Comparison of ENCODE assay signal across 18 cellular contexts in genomic region chr3:12656850-12657249, GRCh38. TPM values are rescaled to one million over a fixed set of nuclear protein-coding genes. Genes with fewer than 3 reads are reported as not detected.
A peak's percentile ranks its signal among the peaks of the same experiment; 100 is the strongest.
DNase-seq lines count a peak whose midpoint lies in the region; ATAC-seq and TF ChIP-seq lines count a peak whose summit lies in the region.
"Had no signal": no experiment of that assay in that cellular context is flagged by ENCODE, and none has a peak within 500 bp of the region (broad histone marks: within the 10 kb centered on the region; RNA-seq: fewer than 3 reads in every experiment).

No MANE protein-coding gene starts in this region.

- intact Hi-C loops in right cardiac atrium (cut with DNase I), result no loop called here
- intact Hi-C loops in left ventricle myocardium superior (cut with micrococcal nuclease), result no loop called here
- intact Hi-C loops in tibial artery (cut with DNase I; ENCODE audit: low total_unique reads), result no loop called here
- intact Hi-C loops in ascending aorta (cut with DNase I), result loop anchor here (10.0 kb wide), 1 partner anchor 1238 kb away; no protein-coding TSS in a partner anchor

- no peaks in the 10 kb centered on the region for H3K9me3 Mint-ChIP-seq in endodermal cell

- H3K27ac ChIP-seq in right cardiac atrium (ENCODE audit: low read length) (peak overlapping the region; percentile 23), endodermal cell (ENCODE audit: low read depth, low read length) (no peak overlapping the region), osteoblast (ENCODE audit: low read depth, low read length) (peak overlapping the region; percentile 21), tibial artery (peak overlapping the region; percentile 99 to 100), ascending aorta (peak overlapping the region in 1 of 2 donors; percentile 82)

- no peak for TF ChIP-seq CTCF in endodermal cell (conservative IDR thresholded peaks at IDR 0.05)
- no peak for TF ChIP-seq CTCF in osteoblast (IDR thresholded peaks at IDR 0.05; ENCODE audit: extremely low read depth, low read depth, low read length)
- TF ChIP-seq CTCF in tibial artery (IDR thresholded peaks at IDR 0.05), result no peak
- no peak for TF ChIP-seq CTCF in ascending aorta (IDR thresholded peaks at IDR 0.05)

- no peaks in the 10 kb centered on the region for H3K27me3 Mint-ChIP-seq in endodermal cell (ENCODE audit: insufficient read depth)

- no peak overlapping the region for H2AFZ ChIP-seq in osteoblast (ENCODE audit: low read length)

- H3K4me3 ChIP-seq in right cardiac atrium (ENCODE audit: low read length) (no peak overlapping the region), endodermal cell (ENCODE audit: low read length) (no peak overlapping the region), osteoblast (ENCODE audit: insufficient read depth, low read length) (no peak overlapping the region), tibial artery (no peak overlapping the region), ascending aorta (no peak overlapping the region)
- H3K4me3 ChIP-seq: BLaER1 treated with 17β-estradiol and CSF1 and Interleukin-3, amounts not matched to agents 10 nM and 100 nM had no signal

- H3K4me1 ChIP-seq in right cardiac atrium (ENCODE audit: control insufficient read depth, insufficient read depth, low read length), result peaks cover 9% of the 10 kb centered on the region
- H3K4me1 ChIP-seq in endodermal cell (ENCODE audit: control insufficient read depth, insufficient read depth, low read length), result no peaks in the 10 kb centered on the region
- peaks cover 47% of the 10 kb centered on the region for H3K4me1 ChIP-seq in osteoblast (ENCODE audit: insufficient read depth, low read length)
- peaks cover 0 to 100% (median 62%) of the 10 kb centered on the region in 4 donors for H3K4me1 ChIP-seq in tibial artery
- peaks cover 6 to 51% of the 10 kb centered on the region in 2 donors for H3K4me1 ChIP-seq in ascending aorta

- H3K27ac Mint-ChIP-seq in endodermal cell, result no peak overlapping the region

- peaks cover 51% of the 10 kb centered on the region for H4K20me1 ChIP-seq in osteoblast (ENCODE audit: insufficient read depth, low read length)

- H3K36me3 ChIP-seq in endodermal cell (ENCODE audit: control insufficient read depth, insufficient read depth, low read length), result no peaks in the 10 kb centered on the region
- no peaks in the 10 kb centered on the region for H3K36me3 ChIP-seq in osteoblast (ENCODE audit: insufficient read depth, low read length)
- H3K36me3 ChIP-seq in tibial artery, result no peaks in the 10 kb centered on the region
- H3K36me3 ChIP-seq in ascending aorta, result no peaks in the 10 kb centered on the region

- H3K9me3 ChIP-seq in right cardiac atrium (ENCODE audit: control insufficient read depth, low read length) (no peaks in the 10 kb centered on the region), endodermal cell (ENCODE audit: control insufficient read depth, low read length) (no peaks in the 10 kb centered on the region), osteoblast (ENCODE audit: low read depth, low read length) (no peaks in the 10 kb centered on the region), tibial artery (no peaks in the 10 kb centered on the region), ascending aorta (no peaks in the 10 kb centered on the region)

- no peaks in the 10 kb centered on the region for H3K36me3 Mint-ChIP-seq in endodermal cell (ENCODE audit: low read depth)

- no peak overlapping the region for H3K4me3 Mint-ChIP-seq in endodermal cell

- WGBS in right cardiac atrium, result 71% methylated on average over 6 of the region's 6 CpGs
- 95 to 96% methylated on average over 6 of the region's 6 CpGs for WGBS in endodermal cell (ENCODE audit: insufficient coverage in 1 of 2, insufficient read length in 1 of 2), 2 experiments

- H3K9ac ChIP-seq in endodermal cell (ENCODE audit: extremely low read depth, low read length, poor library complexity, severe bottlenecking), result no peak overlapping the region
- H3K9ac ChIP-seq: BLaER1 treated with 17β-estradiol and CSF1 and Interleukin-3, amounts not matched to agents 10 nM and 100 nM had no signal

- H3K79me2 ChIP-seq in osteoblast (ENCODE audit: insufficient read depth, low read length), result peaks cover 97% of the 10 kb centered on the region

- DNase-seq in right cardiac atrium, result no peak
- no peak for DNase-seq in left ventricle myocardium superior
- peak; percentile 20 for DNase-seq in endodermal cell
- no peak for DNase-seq in osteoblast (ENCODE audit: insufficient read length, low spot score, missing footprints)
- peak in 1 of 2 donors; percentile 3 for DNase-seq in tibial artery
- DNase-seq in activated effector memory CD4-positive, alpha-beta T cell treated with Interleukin-2 at 50 U/mL for 16 hours, result no peak
- no peak for DNase-seq in stimulated activated CD4-positive, alpha-beta T cell treated with anti-CD3 and anti-CD28 coated beads, Interleukin-4, amount 100 ng/mL, for 24 hours
- DNase-seq in ascending aorta (ENCODE audit: low spot score in 2 of 2), result no peak
- DNase-seq: GF-D8; GOT3; MM.1S; NCI-H1105; NCI-H187; NCI-H345; NCI-H526; NK-92 treated with Interleukin-12 subunit alpha and Interleukin-12 subunit beta, amount 100 ng/mL, for 24 hours; SIG-M5 had no signal

- peaks cover 34% of the 10 kb centered on the region for H3K4me1 Mint-ChIP-seq in endodermal cell

- H3K27me3 ChIP-seq in right cardiac atrium (ENCODE audit: control insufficient read depth, insufficient read depth) (no peaks in the 10 kb centered on the region), endodermal cell (ENCODE audit: control insufficient read depth, insufficient read depth, low read length, poor library complexity, severe bottlenecking) (no peaks in the 10 kb centered on the region), osteoblast (ENCODE audit: insufficient read depth, low read length) (no peaks in the 10 kb centered on the region), tibial artery (no peaks in the 10 kb centered on the region), ascending aorta (no peaks in the 10 kb centered on the region)
- H3K27me3 ChIP-seq: BLaER1 treated with 17β-estradiol and CSF1 and Interleukin-3, amounts not matched to agents 10 nM and 100 nM had no signal

- H3K4me2 ChIP-seq in osteoblast (ENCODE audit: insufficient read depth, low read length), result no peak overlapping the region

- ATAC-seq in right cardiac atrium, result no peak
- no peak for ATAC-seq in left ventricle myocardium superior

RNA-seq across cellular contexts. Expression of gene RAF1, which starts 7.1 kb away (rescaled TPM):
- total RNA-seq in right cardiac atrium, result 100 to 1,000 TPM; 130 to 146 (median 142) TPM
- 88.0 TPM for polyA plus RNA-seq in right cardiac atrium
- 153 TPM for total RNA-seq in left ventricle myocardium superior
- total RNA-seq in endodermal cell, result 100 to 1,000 TPM in 1 of 2 donors, 10 to 100 TPM in 1; 95.4 to 116 TPM
- polyA plus RNA-seq in endodermal cell (2013, experiment 1 of 2), result 124 TPM
- polyA plus RNA-seq in endodermal cell (2013, experiment 2 of 2), result 111 TPM
- total RNA-seq in osteoblast, result 107 and 118 TPM in 2 replicates
- total RNA-seq in ascending aorta, result 103 TPM
